Comparison of ENCODE assay signal across 25 cellular contexts in genomic region chr16:28267356-28267755, GRCh38. TPM values are rescaled to one million over a fixed set of nuclear protein-coding genes. Genes with fewer than 3 reads are reported as not detected.
DNase-seq lines count a peak whose midpoint lies in the region; ATAC-seq and TF ChIP-seq lines count a peak whose summit lies in the region.
"Had no signal": no experiment of that assay in that cellular context is flagged by ENCODE, and none has a peak within 500 bp of the region (broad histone marks: within the 10 kb centered on the region; RNA-seq: fewer than 3 reads in every experiment).

No MANE protein-coding gene starts in this region.

- intact Hi-C loops in CD8-positive, alpha-beta T cell (cut with DNase I, micrococcal nuclease) = no loop called here

- H3K36me3 Mint-ChIP-seq in endodermal cell (ENCODE audit: low read depth) = no peaks in the 10 kb centered on the region
- H3K36me3 Mint-ChIP-seq in CD8-positive, alpha-beta T cell = no peaks in the 10 kb centered on the region

- H3K4me3 ChIP-seq in WERI-Rb-1 (ENCODE audit: low read depth, low read length) (no peak overlapping the region), endodermal cell (ENCODE audit: low read length) (no peak overlapping the region), retinal pigment epithelial cell (ENCODE audit: low read length) (no peak overlapping the region)
- no peak overlapping the region for H3K4me3 ChIP-seq in CD8-positive, alpha-beta T cell (ENCODE audit: low read depth, low read length)
- H3K4me3 ChIP-seq: A549; BLaER1 treated with 17β-estradiol and CSF1 and Interleukin-3, amounts not matched to agents 10 nM and 100 nM; GM12878 had no signal

- H3K4me3 Mint-ChIP-seq in endodermal cell = no peak overlapping the region
- H3K4me3 Mint-ChIP-seq in CD8-positive, alpha-beta T cell = no peak overlapping the region
- H3K4me3 Mint-ChIP-seq: B cell; CD4-positive, alpha-beta T cell; CD8-positive, alpha-beta memory T cell had no signal

- H3K36me3 ChIP-seq in WERI-Rb-1 (no peaks in the 10 kb centered on the region), endodermal cell (ENCODE audit: control insufficient read depth, insufficient read depth, low read length) (no peaks in the 10 kb centered on the region)
- H3K36me3 ChIP-seq in CD8-positive, alpha-beta T cell (ENCODE audit: insufficient read depth, low read length) = no peaks in the 10 kb centered on the region
- H3K36me3 ChIP-seq: BLaER1 treated with 17β-estradiol and CSF1 and Interleukin-3, amounts not matched to agents 10 nM and 100 nM had no signal

- H3K9me3 ChIP-seq in WERI-Rb-1 (ENCODE audit: severe bottlenecking) = peaks cover 2% of the 10 kb centered on the region
- H3K9me3 ChIP-seq in endodermal cell (ENCODE audit: control insufficient read depth, low read length) = peaks cover 7% of the 10 kb centered on the region
- H3K9me3 ChIP-seq in CD8-positive, alpha-beta T cell (ENCODE audit: low read length) = no peaks in the 10 kb centered on the region

- CTCF ChIA-PET in CD8-positive, alpha-beta T cell (lab: Charles Lee) = interaction anchor here (0.5 to 2.8 kb wide), 3 partner anchors 10 to 258 kb away, joined by 3 to 13 read pairs (median 3); no protein-coding TSS in a partner anchor

- peaks cover 8% of the 10 kb centered on the region for H3K4me1 Mint-ChIP-seq in endodermal cell
- H3K4me1 Mint-ChIP-seq in CD8-positive, alpha-beta T cell (ENCODE audit: low read depth) = peaks cover 23% of the 10 kb centered on the region
- H3K4me1 Mint-ChIP-seq: B cell had no signal

- DNase-seq in NCI-H82 (lab: John Stamatoyannopoulos, UW) (peak; percentile 91), WERI-Rb-1 (peak; percentile 73), endodermal cell (peak; percentile 69), retinal pigment epithelial cell (ENCODE audit: low read depth) (peak; percentile 28)
- no peak for DNase-seq in CD8-positive, alpha-beta T cell
- DNase-seq: AML-193; CD4-positive, alpha-beta T cell; CD8-positive, alpha-beta memory T cell; COR-L47; DMS 273 treated with DMSO at 0.1 percent for 48 hours; DMS153; DMS53; DMS79; DND-41; EL; GDM1 had no signal

- TF ChIP-seq CTCF in WERI-Rb-1 (IDR thresholded peaks at IDR 0.05; ENCODE audit: low read depth, low read length) = no peak
- TF ChIP-seq CTCF in endodermal cell (conservative IDR thresholded peaks at IDR 0.05) = no peak
- TF ChIP-seq CTCF in retinal pigment epithelial cell (conservative IDR thresholded peaks at IDR 0.05; ENCODE audit: low read depth, low read length) = no peak
- no peak for TF ChIP-seq CTCF in CD8-positive, alpha-beta T cell (IDR thresholded peaks at IDR 0.05)

- H3K27ac ChIP-seq in WERI-Rb-1 (no peak overlapping the region), endodermal cell (ENCODE audit: low read depth, low read length) (no peak overlapping the region)
- H3K27ac ChIP-seq in CD8-positive, alpha-beta T cell (ENCODE audit: low read depth, low read length) = no peak overlapping the region
- H3K27ac ChIP-seq: 22Rv1; A549; BLaER1 treated with 17β-estradiol and CSF1 and Interleukin-3, amounts not matched to agents 10 nM and 100 nM; C4-2B had no signal

- POLR2A ChIA-PET in CD8-positive, alpha-beta T cell (lab: Charles Lee) = interaction anchor here (1.3 to 1.8 kb wide), 2 partner anchors 10 to 15 kb away, joined by 3 to 4 read pairs; no protein-coding TSS in a partner anchor

- peaks cover 5% of the 10 kb centered on the region for H3K9me3 Mint-ChIP-seq in endodermal cell
- H3K9me3 Mint-ChIP-seq in CD8-positive, alpha-beta T cell = no peaks in the 10 kb centered on the region
- H3K9me3 Mint-ChIP-seq: CD4-positive, alpha-beta T cell had no signal

- 64 to 69% methylated on average over 2 of the region's 2 CpGs for WGBS in endodermal cell (ENCODE audit: insufficient coverage in 1 of 2, insufficient read length in 1 of 2), 2 experiments

- no peak overlapping the region for H3K27ac Mint-ChIP-seq in endodermal cell
- no peak overlapping the region for H3K27ac Mint-ChIP-seq in CD8-positive, alpha-beta T cell
- H3K27ac Mint-ChIP-seq: B cell; CD4-positive, alpha-beta T cell; CD8-positive, alpha-beta memory T cell had no signal

- no peak overlapping the region for H3K9ac ChIP-seq in endodermal cell (ENCODE audit: extremely low read depth, low read length, poor library complexity, severe bottlenecking)
- H3K9ac ChIP-seq: BLaER1 treated with 17β-estradiol and CSF1 and Interleukin-3, amounts not matched to agents 10 nM and 100 nM had no signal

- no peaks in the 10 kb centered on the region for H3K4me1 ChIP-seq in endodermal cell (ENCODE audit: control insufficient read depth, insufficient read depth, low read length)
- peaks cover 10% of the 10 kb centered on the region for H3K4me1 ChIP-seq in CD8-positive, alpha-beta T cell (ENCODE audit: insufficient read depth, low read length)
- H3K4me1 ChIP-seq: A549 had no signal

- ATAC-seq in HG02763 (IDR thresholded peaks at IDR 0.05; ENCODE audit: unreplicated experiment) (no peak), GM18867 (IDR thresholded peaks at IDR 0.05; ENCODE audit: unreplicated experiment) (no peak), SK-N-SH treated with all-trans-retinoic acid at 6 μM for 48 hours (no peak)
- ATAC-seq in CD8-positive, alpha-beta T cell = no peak
- ATAC-seq: A549, GM12878 had no signal

- peaks cover 90% of the 10 kb centered on the region for H3K27me3 Mint-ChIP-seq in endodermal cell (ENCODE audit: insufficient read depth)
- H3K27me3 Mint-ChIP-seq in CD8-positive, alpha-beta T cell (ENCODE audit: low read depth) = peaks cover 3% of the 10 kb centered on the region
- H3K27me3 Mint-ChIP-seq: CD4-positive, alpha-beta T cell had no signal

- H3K27me3 ChIP-seq in WERI-Rb-1 (ENCODE audit: insufficient read depth, low read depth, severe bottlenecking) (peaks cover 12% of the 10 kb centered on the region), endodermal cell (ENCODE audit: control insufficient read depth, insufficient read depth, low read length, poor library complexity, severe bottlenecking) (peaks cover 80% of the 10 kb centered on the region)
- H3K27me3 ChIP-seq in CD8-positive, alpha-beta T cell (ENCODE audit: insufficient read depth, low read length) = no peaks in the 10 kb centered on the region
- H3K27me3 ChIP-seq: BLaER1 treated with 17β-estradiol and CSF1 and Interleukin-3, amounts not matched to agents 10 nM and 100 nM had no signal

TF ChIP-seq in SK-N-SH treated with all-trans-retinoic acid at 6 μM for 48 hours, 23 proteins besides CTCF, POLR2A, EP300 and RAD21:
- TF ChIP-seq ZNF70 (CRISPR knock-in tag; IDR thresholded peaks at IDR 0.05) (no peak), ZFP3 (CRISPR knock-in tag; IDR thresholded peaks at IDR 0.05) (no peak), CREB5 (CRISPR knock-in tag; IDR thresholded peaks at IDR 0.05; ENCODE audit: low read depth) (no peak), TCF4 (CRISPR knock-in tag; IDR thresholded peaks at IDR 0.05; ENCODE audit: borderline replicate concordance) (no peak), CSRNP3 (CRISPR knock-in tag; IDR thresholded peaks at IDR 0.05) (no peak), ZNF565 (CRISPR knock-in tag; conservative IDR thresholded peaks at IDR 0.05; ENCODE audit: low read depth) (no peak), PPARA (CRISPR knock-in tag; IDR thresholded peaks at IDR 0.05; ENCODE audit: borderline replicate concordance) (no peak), CSDC2 (CRISPR knock-in tag; IDR thresholded peaks at IDR 0.05) (no peak), ZFP30 (CRISPR knock-in tag; IDR thresholded peaks at IDR 0.05) (no peak), RARB (CRISPR knock-in tag; IDR thresholded peaks at IDR 0.05) (no peak), ISL1 (CRISPR knock-in tag; IDR thresholded peaks at IDR 0.05) (no peak), TOX (CRISPR knock-in tag; IDR thresholded peaks at IDR 0.05; ENCODE audit: borderline replicate concordance) (no peak), ZC3H10 (CRISPR knock-in tag; IDR thresholded peaks at IDR 0.05) (no peak)

RNA-seq across cellular contexts. Expression of gene SBK1, which starts 25.0 kb away (rescaled TPM):
- total RNA-seq in endodermal cell = 10 to 100 TPM; 55.9 to 62.5 TPM
- 63.9 TPM for polyA plus RNA-seq in endodermal cell (2013, experiment 1 of 2)
- polyA plus RNA-seq in endodermal cell (2013, experiment 2 of 2) = 60.0 TPM
- total RNA-seq in CD8-positive, alpha-beta T cell = 10 to 100 TPM; 16.5 to 17.1 TPM

RNA-seq across cellular contexts. Expression of gene XPO6, which starts 55.6 kb away (rescaled TPM):
- 10 to 100 TPM; 84.7 to 92.4 TPM for total RNA-seq in endodermal cell
- polyA plus RNA-seq in endodermal cell (2013, experiment 1 of 2) = 79.6 TPM
- polyA plus RNA-seq in endodermal cell (2013, experiment 2 of 2) = 78.4 TPM
- 100 to 1,000 TPM; 355 to 369 TPM for total RNA-seq in CD8-positive, alpha-beta T cell

Comparison
In these comparisons a context has a peak if more than half of its experiments do, and no peak if none do; other contexts are left out.
1. DNase-seq: peak in NCI-H82 (single experiment), WERI-Rb-1 (single experiment), endodermal cell (single experiment) and retinal pigment epithelial cell (single experiment); none in CD8-positive, alpha-beta T cell (0 of 7).